13 cellular contexts compared by ENCODE assay signal in the genomic region with DNA sequence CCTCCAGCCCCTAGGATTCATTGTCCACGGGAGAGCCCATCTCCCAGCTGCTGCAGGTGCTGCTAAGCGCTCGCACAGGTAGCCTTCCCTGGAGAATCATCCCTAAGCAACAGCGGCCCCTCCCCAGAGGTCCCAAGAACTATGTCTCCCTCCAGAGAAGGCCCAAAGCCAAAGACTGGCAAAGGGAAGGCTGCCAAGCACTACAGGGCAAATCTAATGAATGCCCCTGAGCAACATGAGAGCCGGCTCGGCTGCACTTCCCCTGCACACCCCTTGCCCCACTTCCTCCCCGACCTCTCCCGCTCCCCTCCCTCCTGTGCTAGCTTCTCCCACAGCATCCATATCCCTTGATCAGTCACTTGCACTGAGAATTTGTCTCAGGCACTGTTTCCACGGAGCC. TPM values are rescaled to one million over a fixed set of nuclear protein-coding genes. Genes with fewer than 3 reads are reported as not detected.
DNase-seq lines count a peak whose midpoint lies in the region; ATAC-seq and TF ChIP-seq lines count a peak whose summit lies in the region.
"Had no signal": no experiment of that assay in that cellular context is flagged by ENCODE, and none has a peak within 500 bp of the region (broad histone marks: within the 10 kb centered on the region; RNA-seq: fewer than 3 reads in every experiment).

No MANE protein-coding gene starts in this region.

- no TSS peak for BruUV-seq in mammary epithelial cell (replicated peaks; lab: Mats Ljungman, UMichigan)

- H3K27me3 Mint-ChIP-seq in activated naive CD4-positive, alpha-beta T cell treated with anti-CD3 and anti-CD28 coated beads for 36 hours (ENCODE audit: low read depth): no peaks in the 10 kb centered on the region

- H3K36me3 ChIP-seq in mammary epithelial cell (ENCODE audit: insufficient read depth, low read length) (no peaks in the 10 kb centered on the region), stomach (no peaks in the 10 kb centered on the region)
- H3K36me3 ChIP-seq: cardiac muscle cell had no signal

- peaks cover 92% of the 10 kb centered on the region for H3K4me1 Mint-ChIP-seq in activated naive CD4-positive, alpha-beta T cell treated with anti-CD3 and anti-CD28 coated beads for 36 hours (ENCODE audit: low read depth)

- CTCF ChIA-PET in activated naive CD4-positive, alpha-beta T cell treated with anti-CD3 and anti-CD28 coated beads for 36 hours (lab: Charles Lee): interaction anchor here (0.8 to 3.9 kb wide), 3 partner anchors 13 to 279 kb away, joined by 3 to 18 read pairs (median 16); no protein-coding TSS in a partner anchor
- CTCF ChIA-PET in mammary epithelial cell (lab: Charles Lee; ENCODE audit: low non-redundant PET): no interaction called here

- H3K9ac ChIP-seq in mammary epithelial cell (ENCODE audit: insufficient read depth, low read length): no peak overlapping the region
- H3K9ac ChIP-seq: parathyroid adenoma had no signal

- H3K4me1 ChIP-seq in mammary epithelial cell (ENCODE audit: insufficient read depth, low read length): peaks cover 54% of the 10 kb centered on the region
- peaks cover 0 to 20% (median 9%) of the 10 kb centered on the region in 4 donors for H3K4me1 ChIP-seq in stomach
- H3K4me1 ChIP-seq: parathyroid adenoma had no signal

- H3K4me3 Mint-ChIP-seq in activated naive CD4-positive, alpha-beta T cell treated with anti-CD3 and anti-CD28 coated beads for 36 hours: peak overlapping the region; percentile 40

- TF ChIP-seq CTCF in mammary epithelial cell (conservative IDR thresholded peaks at IDR 0.05 in 1 of 2, IDR thresholded peaks at IDR 0.05 in 1 of 2; ENCODE audit: extremely low read depth in 1 of 2, insufficient read depth in 1 of 2, low read depth in 1 of 2, low read length in 2 of 2) (no peak), stomach (IDR thresholded peaks at IDR 0.05) (no peak)

- H3K27ac ChIP-seq in mammary epithelial cell (ENCODE audit: insufficient read depth, low read depth, low read length) (peak overlapping the region; percentile 77), stomach (no peak overlapping the region)
- H3K27ac ChIP-seq: cardiac muscle cell, hepatocyte, parathyroid adenoma had no signal

- no peak for TF ChIP-seq POLR2A in stomach (IDR thresholded peaks at IDR 0.05)

- 81% methylated on average over 6 of the region's 9 CpGs for WGBS in mammary epithelial cell (ENCODE audit: low coverage, missing lambda C conversion rate)
- WGBS in stomach, 5 donors: 58 to 65% (median 64%) methylated on average over 9 of the region's 9 CpGs

- peaks cover 1% of the 10 kb centered on the region for H3K36me3 Mint-ChIP-seq in activated naive CD4-positive, alpha-beta T cell treated with anti-CD3 and anti-CD28 coated beads for 36 hours (ENCODE audit: low read depth)

- H4K20me1 ChIP-seq in mammary epithelial cell (ENCODE audit: insufficient read depth, low read length): no peaks in the 10 kb centered on the region

- H3K4me2 ChIP-seq in mammary epithelial cell (ENCODE audit: insufficient read depth, low read depth, low read length): no peak overlapping the region
- H3K4me2 ChIP-seq: hepatocyte had no signal

- intact Hi-C loops in activated naive CD4-positive, alpha-beta T cell treated with anti-CD3 and anti-CD28 coated beads for 36 hours (cut with micrococcal nuclease): loop anchor here (5.0 kb wide), 4 partner anchors 277 to 887 kb away; partner anchors contain the start of gene COPS8
- intact Hi-C loops in mammary epithelial cell (cut with micrococcal nuclease): no loop called here
- intact Hi-C loops in stomach (cut with DNase I; ENCODE audit: low total_unique reads): no loop called here

- peak overlapping the region; percentile 64 for H2AFZ ChIP-seq in mammary epithelial cell (ENCODE audit: low read depth, low read length)
- H2AFZ ChIP-seq: hepatocyte, parathyroid adenoma had no signal

- H3K9me3 ChIP-seq in mammary epithelial cell (replicated peaks; ENCODE audit: insufficient read depth, low read length) (no peaks in the 10 kb centered on the region), stomach (no peaks in the 10 kb centered on the region)

- no peak for TF ChIP-seq EP300 in stomach (IDR thresholded peaks at IDR 0.05)

- peak overlapping the region; percentile 61 for H3K27ac Mint-ChIP-seq in activated naive CD4-positive, alpha-beta T cell treated with anti-CD3 and anti-CD28 coated beads for 36 hours

- H3K4me3 ChIP-seq in mammary epithelial cell (replicated peaks in 1 of 3; ENCODE audit: insufficient read depth in 1 of 3, low read depth in 2 of 3, low read length in 3 of 3): no peak overlapping the region
- no peak overlapping the region for H3K4me3 ChIP-seq in stomach
- H3K4me3 ChIP-seq: cardiac muscle cell, hepatocyte, lung had no signal

- H3K79me2 ChIP-seq in mammary epithelial cell (ENCODE audit: insufficient read depth, low read length): no peaks in the 10 kb centered on the region
- H3K79me2 ChIP-seq: hepatocyte, parathyroid adenoma had no signal

- peaks cover 2% of the 10 kb centered on the region for H3K9me3 Mint-ChIP-seq in activated naive CD4-positive, alpha-beta T cell treated with anti-CD3 and anti-CD28 coated beads for 36 hours

- dilution Hi-C loops in mammary epithelial cell (cut with HindIII; ENCODE audit: low sequenced_read_pairs): no loop called here

- DNase-seq in activated naive CD4-positive, alpha-beta T cell treated with anti-CD3 and anti-CD28 coated beads for 36 hours: no peak
- no peak for DNase-seq in activated naive CD4-positive, alpha-beta T cell treated with Interleukin-2 at 50 U/mL for 16 hours
- peak; percentile 48 for DNase-seq in NCI-H1436 (lab: John Stamatoyannopoulos, UW)
- no peak for DNase-seq in mammary epithelial cell
- DNase-seq in stimulated activated naive CD8-positive, alpha-beta T cell treated with anti-CD3 and anti-CD28 coated beads, Interleukin-15, Interleukin-2, amounts not matched to agents 100 U/mL and 50 U/mL, for 24 hours: peak; percentile 32
- DNase-seq in stimulated activated naive CD4-positive, alpha-beta T cell treated with Interleukin-2 at 50 U/mL for 16 hours (lab: John Stamatoyannopoulos, UW): no peak
- no peak for DNase-seq in ACHN
- no peak for DNase-seq in stomach
- DNase-seq: NCI-H1694 treated with DMSO at 0.1 percent for 48 hours had no signal

- H3K27me3 ChIP-seq in mammary epithelial cell (ENCODE audit: insufficient read depth, low read length) (no peaks in the 10 kb centered on the region), stomach (peaks cover 0 to 19% (median 0%) of the 10 kb centered on the region in 3 donors)
- H3K27me3 ChIP-seq: cardiac muscle cell, hepatocyte had no signal

- in situ Hi-C loops in mammary epithelial cell (cut with MboI; ENCODE audit: low sequenced_read_pairs in 2 of 2) (no loop called here), ACHN (cut with HindIII; ENCODE audit: low pct_ligation_motif_present, low pct_unique_long_range_greater_than_20kb, low sequenced_read_pairs) (no loop called here)

- no peak for ATAC-seq in stimulated activated naive CD8-positive, alpha-beta T cell treated with anti-CD3 and anti-CD28 coated beads, Interleukin-15, Interleukin-2, amounts not matched to agents 100 U/mL and 50 U/mL, for 24 hours

RNA-seq across cellular contexts. Expression of gene COL6A3, which starts 20.0 kb away (rescaled TPM):
- total RNA-seq in activated naive CD4-positive, alpha-beta T cell treated with anti-CD3 and anti-CD28 coated beads for 36 hours: 1 to 10 TPM; 2.5 to 3.0 TPM
- 1 to 10 TPM in 1 of 2 donors, under 1 TPM in 1; 0.14 to 7.2 TPM for total RNA-seq in mammary epithelial cell
- 0.16 TPM for polyA plus RNA-seq in mammary epithelial cell
- 0.57 TPM for polyA minus RNA-seq in mammary epithelial cell
- 100 to 1,000 TPM; 105 to 411 (median 138) TPM for total RNA-seq in stomach
- polyA plus RNA-seq in stomach: 10 to 100 TPM in 2 of 3 donors, 1 to 10 TPM in 1; 9.3 to 23.3 (median 12.0) TPM

RNA-seq across cellular contexts. Expression of gene MLPH, which starts 53.1 kb away (rescaled TPM):
- not detected for total RNA-seq in activated naive CD4-positive, alpha-beta T cell treated with anti-CD3 and anti-CD28 coated beads for 36 hours
- total RNA-seq in mammary epithelial cell (1 to 10 TPM; 2.8 to 7.2 TPM), stomach (100 to 1,000 TPM; 182 to 657 (median 436) TPM)
- polyA plus RNA-seq in mammary epithelial cell (16.1 TPM), stomach (100 to 1,000 TPM in 1 of 3 donors, 10 to 100 TPM in 2; 61.3 to 308 (median 72.6) TPM)
- 24.1 TPM for polyA minus RNA-seq in mammary epithelial cell

Comparison
In these comparisons a context has a peak if more than half of its experiments do, and no peak if none do; other contexts are left out.
1. DNase-seq: peak in NCI-H1436 (single experiment) and stimulated activated naive CD8-positive, alpha-beta T cell treated with anti-CD3 and anti-CD28 coated beads, Interleukin-15, Interleukin-2, amounts not matched to agents 100 U/mL and 50 U/mL, for 24 hours (single experiment); none in activated naive CD4-positive, alpha-beta T cell treated with anti-CD3 and anti-CD28 coated beads for 36 hours (single experiment), activated naive CD4-positive, alpha-beta T cell treated with Interleukin-2 at 50 U/mL for 16 hours (single experiment), mammary epithelial cell (single experiment), stimulated activated naive CD4-positive, alpha-beta T cell treated with Interleukin-2 at 50 U/mL for 16 hours (single experiment), ACHN (single experiment) and stomach (single experiment).
2. RNA of gene COL6A3, which starts 20.0 kb away (total RNA-seq): 105 to 411 TPM in stomach; 0.14 to 7.2 TPM in mammary epithelial cell and 2.5 to 3.0 TPM in activated naive CD4-positive, alpha-beta T cell treated with anti-CD3 and anti-CD28 coated beads for 36 hours; every median in the first group is over 10 times any median in the second.
3. RNA of gene MLPH, which starts 53.1 kb away (total RNA-seq): 182 to 657 TPM in stomach; 2.8 to 7.2 TPM in mammary epithelial cell and not detected in activated naive CD4-positive, alpha-beta T cell treated with anti-CD3 and anti-CD28 coated beads for 36 hours; every median in the first group is over 10 times any median in the second.